Comparison of ENCODE assay signal across 9 cellular contexts in genomic region chr2:9336209-9336533, GRCh38.
A peak's percentile ranks its signal among the peaks of the same experiment; 100 is the strongest.
DNase-seq lines count a peak whose midpoint lies in the region; ATAC-seq and TF ChIP-seq lines count a peak whose summit lies in the region.
"Had no signal": no experiment of that assay in that cellular context is flagged by ENCODE, and none has a peak within 500 bp of the region (broad histone marks: within the 10 kb centered on the region; RNA-seq: fewer than 3 reads in every experiment).

No MANE protein-coding gene starts in this region.

- H4K20me1 ChIP-seq in BLaER1 treated with 17β-estradiol and CSF1 and Interleukin-3, amounts not matched to agents 10 nM and 100 nM: no peaks in the 10 kb centered on the region

- H3K4me1 ChIP-seq in BLaER1 treated with 17β-estradiol and CSF1 and Interleukin-3, amounts not matched to agents 10 nM and 100 nM: peaks cover 54 to 65% (median 60%) of the 10 kb centered on the region in 10 experiments
- peaks cover 45 to 63% of the 10 kb centered on the region in 2 donors for H3K4me1 ChIP-seq in thyroid gland

- peak; percentile 67 for DNase-seq in NCI-H226
- DNase-seq in thyroid gland: no peak
- no peak for DNase-seq in mesenteric fat pad (ENCODE audit: low spot score)
- no peak for DNase-seq in hypothalamus (lab: John Stamatoyannopoulos, UW)
- no peak for DNase-seq in HuH-7 (ENCODE audit: low spot score)

- H3K27me3 ChIP-seq in BLaER1 treated with 17β-estradiol and CSF1 and Interleukin-3, amounts not matched to agents 10 nM and 100 nM: no peaks in the 10 kb centered on the region
- no peaks in the 10 kb centered on the region for H3K27me3 ChIP-seq in thyroid gland

- no peaks in the 10 kb centered on the region for H3K9me3 ChIP-seq in BLaER1 treated with 17β-estradiol and CSF1 and Interleukin-3, amounts not matched to agents 10 nM and 100 nM (replicated peaks in 1 of 11)
- no peaks in the 10 kb centered on the region for H3K9me3 ChIP-seq in thyroid gland

- H3K4me3 ChIP-seq in BLaER1 treated with 17β-estradiol and CSF1 and Interleukin-3, amounts not matched to agents 10 nM and 100 nM: no peak overlapping the region
- H3K4me3 ChIP-seq in thyroid gland (replicated peaks in 1 of 3): no peak overlapping the region

- 54 to 62% methylated on average over 2 of the region's 2 CpGs for WGBS in thyroid gland, 2 donors

- H3K4me2 ChIP-seq in BLaER1 treated with 17β-estradiol and CSF1 and Interleukin-3, amounts not matched to agents 10 nM and 100 nM: peak overlapping the region; percentile 49 to 74 (median 68)

- peak; percentile 90 for ATAC-seq in GM19351 (IDR thresholded peaks at IDR 0.05; ENCODE audit: unreplicated experiment)

- TF ChIP-seq POLR2A in thyroid gland (IDR thresholded peaks at IDR 0.05): no peak

- no peak for TF ChIP-seq CTCF in thyroid gland (IDR thresholded peaks at IDR 0.05)

- peak overlapping the region in 10 of 11 experiments; percentile 20 to 82 (median 50); a peak in 18 of 22 replicates for H3K27ac ChIP-seq in BLaER1 treated with 17β-estradiol and CSF1 and Interleukin-3, amounts not matched to agents 10 nM and 100 nM
- H3K27ac ChIP-seq in cingulate gyrus (ENCODE audit: low read depth, low read length) (peak overlapping the region; percentile 2), thyroid gland (peak overlapping the region; percentile 57 to 72 (median 66))
- H3K27ac ChIP-seq: parathyroid adenoma had no signal

- intact Hi-C loops in thyroid gland (cut with DNase I): loop anchor here (5.0 kb wide), 2 partner anchors 129 to 194 kb away; partner anchors contain the start of gene ASAP2

- H3K36me3 ChIP-seq in BLaER1 treated with 17β-estradiol and CSF1 and Interleukin-3, amounts not matched to agents 10 nM and 100 nM: peaks cover 39 to 61% (median 51%) of the 10 kb centered on the region in 11 experiments
- no peaks in the 10 kb centered on the region for H3K36me3 ChIP-seq in thyroid gland

- H3K9ac ChIP-seq in BLaER1 treated with 17β-estradiol and CSF1 and Interleukin-3, amounts not matched to agents 10 nM and 100 nM: peak overlapping the region in 3 of 11 experiments; percentile 2 to 38 (median 25); a peak in 3 of 22 replicates
- H3K9ac ChIP-seq: parathyroid adenoma had no signal

Comparison
In these comparisons a context has a peak if more than half of its experiments do, and no peak if none do; other contexts are left out.
1. H3K27ac ChIP-seq: peak in every context shown above with its lines; median percentile 66 in thyroid gland; 50 in BLaER1 treated with 17β-estradiol and CSF1 and Interleukin-3, amounts not matched to agents 10 nM and 100 nM; 2 in cingulate gyrus.